Comparison of ENCODE assay signal across 14 cellular contexts in genomic region chr9:112162644-112163413, GRCh38. TPM values are rescaled to one million over a fixed set of nuclear protein-coding genes. Genes with fewer than 3 reads are reported as not detected.
DNase-seq lines count a peak whose midpoint lies in the region; ATAC-seq, FAIRE-seq and TF ChIP-seq lines count a peak whose summit lies in the region.
"Had no signal": no experiment of that assay in that cellular context is flagged by ENCODE, and none has a peak within 500 bp of the region (broad histone marks: within the 10 kb centered on the region; RNA-seq: fewer than 3 reads in every experiment).

No MANE protein-coding gene starts in this region.

- no peak overlapping the region for H2AK5ac ChIP-seq in mesenchymal stem cell (ENCODE audit: low read length, severe bottlenecking)

- no peak for TF ChIP-seq CTCF in natural killer cell (IDR thresholded peaks at IDR 0.05)

- H3K23ac ChIP-seq in mesenchymal stem cell (ENCODE audit: low read length in 2 of 2): no peak overlapping the region

- H3K36me3 Mint-ChIP-seq in natural killer cell: no peaks in the 10 kb centered on the region

- in situ Hi-C loops in ACHN (cut with HindIII; ENCODE audit: low pct_ligation_motif_present, low pct_unique_long_range_greater_than_20kb, low sequenced_read_pairs): no loop called here

- ATAC-seq in GM21619 (IDR thresholded peaks at IDR 0.05; ENCODE audit: unreplicated experiment) (no peak), natural killer cell (no peak)
- ATAC-seq: gastrocnemius medialis had no signal

- intact Hi-C loops in natural killer cell (cut with micrococcal nuclease): no loop called here

- no peak overlapping the region for H4K91ac ChIP-seq in mesenchymal stem cell (ENCODE audit: low read length)

- H3K4me1 ChIP-seq in mesenchymal stem cell (ENCODE audit: control insufficient read depth, insufficient read depth, low read depth, low read length): peaks cover 8% of the 10 kb centered on the region
- H3K4me1 ChIP-seq: gastrocnemius medialis had no signal

- H2BK12ac ChIP-seq in mesenchymal stem cell (ENCODE audit: low read length in 2 of 2): no peak overlapping the region

- 96% methylated on average over 4 of the region's 5 CpGs for WGBS in mesenchymal stem cell

- H3K9me3 ChIP-seq in mesenchymal stem cell (ENCODE audit: control insufficient read depth, low read length): no peaks in the 10 kb centered on the region
- H3K9me3 ChIP-seq: gastrocnemius medialis had no signal

- H2BK15ac ChIP-seq in mesenchymal stem cell (ENCODE audit: low read depth, poor library complexity, severe bottlenecking): no peak overlapping the region

- no peak overlapping the region for H3K18ac ChIP-seq in mesenchymal stem cell (ENCODE audit: low read depth in 1 of 2, low read length in 2 of 2)

- no peak overlapping the region for H2BK5ac ChIP-seq in mesenchymal stem cell (ENCODE audit: low read depth, low read length, poor library complexity, severe bottlenecking)

- no peaks in the 10 kb centered on the region for H3K27me3 Mint-ChIP-seq in natural killer cell (ENCODE audit: low read depth in 2 of 2)

- H3K4me2 ChIP-seq in mesenchymal stem cell (ENCODE audit: low read length, poor library complexity, severe bottlenecking): no peak overlapping the region

- FAIRE-seq in RCC 7860 (lab: Jason Lieb, UNC): peak; percentile 88

- peak overlapping the region; percentile 18 for H3K27ac ChIP-seq in mesenchymal stem cell (ENCODE audit: low read length, poor library complexity, severe bottlenecking)
- H3K27ac ChIP-seq: gastrocnemius medialis had no signal

- H3K27me3 ChIP-seq in mesenchymal stem cell (ENCODE audit: control insufficient read depth in 1 of 2, insufficient read depth in 1 of 2, low read length in 2 of 2): no peaks in the 10 kb centered on the region
- H3K27me3 ChIP-seq: gastrocnemius medialis had no signal

- no peak overlapping the region for H3K9ac ChIP-seq in mesenchymal stem cell (ENCODE audit: low read length)

- H3K14ac ChIP-seq in mesenchymal stem cell (ENCODE audit: low read length in 2 of 2): no peak overlapping the region

- H3K36me3 ChIP-seq in mesenchymal stem cell (ENCODE audit: control insufficient read depth in 1 of 2, insufficient read depth in 2 of 2, low read depth in 1 of 2, low read length in 2 of 2): no peaks in the 10 kb centered on the region
- H3K36me3 ChIP-seq: gastrocnemius medialis had no signal

- H2AFZ ChIP-seq in mesenchymal stem cell (ENCODE audit: low read depth, low read length): no peak overlapping the region

- peaks cover 56 to 70% of the 10 kb centered on the region in 2 donors for H3K4me1 Mint-ChIP-seq in natural killer cell

- H3K79me1 ChIP-seq in mesenchymal stem cell (replicated peaks; ENCODE audit: low read length, poor library complexity, severe bottlenecking): peaks cover 35% of the 10 kb centered on the region

- H2BK120ac ChIP-seq in mesenchymal stem cell (ENCODE audit: low read depth, low read length): no peak overlapping the region

- no peak overlapping the region for H3K4ac ChIP-seq in mesenchymal stem cell (ENCODE audit: low read depth in 1 of 2, low read length in 2 of 2)

- no peak overlapping the region for H3K4me3 Mint-ChIP-seq in natural killer cell
- H3K4me3 Mint-ChIP-seq: immature natural killer cell had no signal

- H4K8ac ChIP-seq in mesenchymal stem cell (ENCODE audit: low read length): no peak overlapping the region

- no peaks in the 10 kb centered on the region for H3K9me3 Mint-ChIP-seq in natural killer cell
- H3K9me3 Mint-ChIP-seq: immature natural killer cell had no signal

- H3K27ac Mint-ChIP-seq in natural killer cell: peak overlapping the region in 1 of 2 donors; percentile 6

- DNase-seq in GF-D8 (lab: John Stamatoyannopoulos, UW) (peak; percentile 85), KG1 (lab: John Stamatoyannopoulos, UW) (peak; percentile 28), RCC 7860 (ENCODE audit: low spot score) (peak; percentile 67), mesenchymal stem cell (no peak), natural killer cell (no peak), ACHN (no peak), GDM1 (lab: John Stamatoyannopoulos, UW) (no peak)
- DNase-seq: activated effector memory CD4-positive, alpha-beta T cell treated with Interleukin-2 at 50 U/mL for 16 hours; gastrocnemius medialis; immature natural killer cell; mesendoderm; SW 1271; trophoblast cell had no signal

- no peak overlapping the region for H3K4me3 ChIP-seq in mesenchymal stem cell (ENCODE audit: insufficient read depth in 1 of 2, low read depth in 1 of 2, low read length in 2 of 2)
- H3K4me3 ChIP-seq: gastrocnemius medialis had no signal

RNA-seq across cellular contexts. Expression of gene SUSD1, which starts 12.3 kb away (rescaled TPM):
- polyA plus RNA-seq in mesenchymal stem cell (2013, experiment 1 of 2): 19.2 TPM
- polyA plus RNA-seq in mesenchymal stem cell (2013, experiment 2 of 2): 18.5 TPM
- total RNA-seq in natural killer cell: 10 to 100 TPM; 74.1 to 97.4 (median 86.9) TPM

Comparison
In these comparisons a context has a peak if more than half of its experiments do, and no peak if none do; other contexts are left out.
1. DNase-seq: peak in GF-D8 (single experiment), KG1 (single experiment) and RCC 7860 (single experiment); none in mesenchymal stem cell (single experiment), natural killer cell (single experiment), ACHN (single experiment) and GDM1 (single experiment).